Comparison of ENCODE assay signal across 9 cellular contexts in genomic region chr14:38255408-38255672, GRCh38. TPM values are rescaled to one million over a fixed set of nuclear protein-coding genes. Genes with fewer than 3 reads are reported as not detected.
A peak's percentile ranks its signal among the peaks of the same experiment; 100 is the strongest.
DNase-seq lines count a peak whose midpoint lies in the region; ATAC-seq and TF ChIP-seq lines count a peak whose summit lies in the region.
"Had no signal": no experiment of that assay in that cellular context is flagged by ENCODE, and none has a peak within 500 bp of the region (broad histone marks: within the 10 kb centered on the region; RNA-seq: fewer than 3 reads in every experiment).

No MANE protein-coding gene starts in this region.

- peaks cover 4% of the 10 kb centered on the region for H3K4me1 ChIP-seq in RWPE2 (ENCODE audit: insufficient read depth, poor library complexity, severe bottlenecking)
- peaks cover 8 to 12% of the 10 kb centered on the region in 2 experiments for H3K4me1 ChIP-seq in neutrophil (ENCODE audit: control insufficient read depth in 1 of 2, insufficient read depth in 1 of 2, low read depth in 1 of 2, low read length in 1 of 2)

- no peaks in the 10 kb centered on the region for H3K36me3 ChIP-seq in RWPE2 (ENCODE audit: low read depth)
- no peaks in the 10 kb centered on the region for H3K36me3 ChIP-seq in neutrophil

- DNase-seq in AG20443 (ENCODE audit: low spot score) (peak; percentile 24), RWPE2 (ENCODE audit: low spot score) (no peak), fibroblast of villous mesenchyme (ENCODE audit: low read depth) (no peak), islet precursor cell (no peak), NAMALWA (ENCODE audit: low spot score) (no peak), NCI-H1694 treated with DMSO at 0.1 percent for 48 hours (lab: John Stamatoyannopoulos, UW) (no peak)
- DNase-seq: GF-D8 had no signal

- H3K27ac ChIP-seq in RWPE2 (ENCODE audit: poor library complexity, severe bottlenecking): no peak overlapping the region
- no peak overlapping the region for H3K27ac ChIP-seq in neutrophil

- peak overlapping the region; percentile 5 for H3K4me3 ChIP-seq in RWPE2 (ENCODE audit: severe bottlenecking)
- peak overlapping the region; percentile 34 for H3K4me3 ChIP-seq in fibroblast of villous mesenchyme (ENCODE audit: low read depth, low read length)
- H3K4me3 ChIP-seq in neutrophil (ENCODE audit: low read depth in 1 of 2, low read length in 1 of 2): peak overlapping the region; percentile 11 to 37

- ATAC-seq in RWPE2 (ENCODE audit: low read depth) (peak; percentile 54), GM21825 (IDR thresholded peaks at IDR 0.05; ENCODE audit: unreplicated experiment) (no peak)

- H3K9me3 ChIP-seq in RWPE2 (ENCODE audit: severe bottlenecking) (no peaks in the 10 kb centered on the region), neutrophil (no peaks in the 10 kb centered on the region)

- TF ChIP-seq CTCF in RWPE2 (IDR thresholded peaks at IDR 0.05; ENCODE audit: poor library complexity, severe bottlenecking) (no peak), fibroblast of villous mesenchyme (IDR thresholded peaks at IDR 0.05; ENCODE audit: insufficient read depth, low read depth, low read length) (no peak), neutrophil (IDR thresholded peaks at IDR 0.05) (no peak)

- peaks cover 18% of the 10 kb centered on the region for H3K27me3 ChIP-seq in RWPE2 (ENCODE audit: insufficient read depth, poor library complexity, severe bottlenecking)
- peaks cover 94% of the 10 kb centered on the region for H3K27me3 ChIP-seq in neutrophil

RNA-seq across cellular contexts. Expression of gene CLEC14A, which starts 0.6 kb away (rescaled TPM):
- 2.2 and 2.3 TPM in 2 replicates for total RNA-seq in fibroblast of villous mesenchyme

RNA-seq across cellular contexts. Expression of gene SSTR1, which starts 47.6 kb away (rescaled TPM):
- 18.7 and 57.9 TPM in 2 replicates for total RNA-seq in fibroblast of villous mesenchyme
